25 cellular contexts compared by ENCODE assay signal in the genomic region with DNA sequence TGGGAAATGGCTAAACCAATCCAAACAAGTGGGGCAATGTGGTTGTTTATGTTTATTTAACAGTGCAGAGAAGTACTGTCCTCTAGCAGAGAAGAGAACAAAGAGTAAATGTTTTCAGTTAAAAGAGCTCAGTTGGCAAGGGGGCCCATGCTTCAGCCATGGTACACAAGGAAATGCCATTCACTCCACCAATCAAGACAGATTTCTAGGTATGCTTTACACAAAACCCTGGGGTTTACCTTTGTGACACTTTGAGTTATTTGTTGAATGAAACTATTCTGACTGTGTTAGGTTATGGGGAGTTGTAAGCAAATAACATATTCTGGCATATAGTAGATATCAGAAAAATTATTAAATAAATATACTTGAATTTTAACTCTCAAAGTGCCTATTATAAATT.
"Had no signal": no experiment of that assay in that cellular context is flagged by ENCODE, and none has a peak within 500 bp of the region (broad histone marks: within the 10 kb centered on the region; RNA-seq: fewer than 3 reads in every experiment).

No MANE protein-coding gene starts in this region.

- H3K36me3 ChIP-seq: adrenal gland, breast epithelium, SJCRH30 had no signal

- H3K27me3 ChIP-seq: adrenal gland, body of pancreas, breast epithelium, SJCRH30 had no signal

- H3K4me1 ChIP-seq: adrenal gland, body of pancreas, breast epithelium, SJCRH30 had no signal

- H3K9me3 ChIP-seq: adrenal gland, body of pancreas, breast epithelium, SJCRH30 had no signal

- DNase-seq: activated CD4-positive, alpha-beta T cell treated with anti-CD3 and anti-CD28 coated beads, Interleukin-2, amount 10 ng/mL, durations not matched to agents 24 days and 14 days; activated CD4-positive, alpha-beta T cell treated with anti-CD3 and anti-CD28 coated beads, Interleukin-2, amount 50 U/mL, for 4 hours; activated CD8-positive, alpha-beta T cell treated with anti-CD3 and anti-CD28 coated beads for 36 hours; activated gamma-delta T cell treated with Interleukin-2 at 50 U/mL for 16 hours; activated naive CD4-positive, alpha-beta T cell treated with anti-CD3 and anti-CD28 coated beads for 36 hours; activated T-cell treated with anti-CD3 and anti-CD28 coated beads, Interleukin-2, amount 50 U/mL, for 24 hours; adrenal gland; body of pancreas; Kasumi-1; KG1; MM.1S; MV-4-11; NCI-H1092; NCI-H1436 treated with DMSO at 0.1 percent for 48 hours; NCI-H187; NCI-H2081 treated with DMSO at 0.1 percent for 48 hours; NCI-H345; NCI-H524 treated with DMSO at 0.1 percent for 48 hours; NK-92 treated with Interleukin-12 subunit alpha and Interleukin-12 subunit beta, amount 100 ng/mL, for 24 hours; SHP77; SJCRH30; T1000 had no signal

- H3K4me3 ChIP-seq: adrenal gland, body of pancreas, breast epithelium, SJCRH30, SK-N-MC had no signal

- H3K27ac ChIP-seq: adrenal gland, body of pancreas, breast epithelium, SJCRH30, SK-N-MC had no signal

- ATAC-seq: activated CD8-positive, alpha-beta T cell treated with anti-CD3 and anti-CD28 coated beads for 36 hours; activated naive CD4-positive, alpha-beta T cell treated with anti-CD3 and anti-CD28 coated beads, Interleukin-2, amount 50 U/mL, for 72 hours; body of pancreas had no signal
